In genomic region chr6:147022041-147022440, GRCh38 we compare ENCODE assay signal across 17 cellular contexts.
DNase-seq lines count a peak whose midpoint lies in the region; ATAC-seq, FAIRE-seq and TF ChIP-seq lines count a peak whose summit lies in the region.
"Had no signal": no experiment of that assay in that cellular context is flagged by ENCODE, and none has a peak within 500 bp of the region (broad histone marks: within the 10 kb centered on the region; RNA-seq: fewer than 3 reads in every experiment).

No MANE protein-coding gene starts in this region.

- H2BK15ac ChIP-seq in neuronal stem cell (ENCODE audit: low read length): no peak overlapping the region

- H2AFZ ChIP-seq in parathyroid adenoma (peak overlapping the region; percentile 13), neuronal stem cell (ENCODE audit: low read length) (no peak overlapping the region)

- no peak for TF ChIP-seq CTCF in epithelial cell of proximal tubule (conservative IDR thresholded peaks at IDR 0.05; ENCODE audit: low read depth, low read length)
- TF ChIP-seq CTCF in parathyroid adenoma (IDR thresholded peaks at IDR 0.05): no peak

- H3K18ac ChIP-seq in neuronal stem cell (ENCODE audit: low read length): no peak overlapping the region

- no peak for ATAC-seq in HG03565 (IDR thresholded peaks at IDR 0.05; ENCODE audit: unreplicated experiment)

- peak; percentile 22 for DNase-seq in GM03348 (ENCODE audit: low spot score)
- DNase-seq in RCC 7860 (ENCODE audit: low spot score): peak; percentile 78
- peak; percentile 46 for DNase-seq in epithelial cell of proximal tubule (ENCODE audit: low read depth)
- DNase-seq in caudate nucleus (lab: John Stamatoyannopoulos, UW): no peak
- DNase-seq in neuronal stem cell (ENCODE audit: low spot score): no peak
- no peak for DNase-seq in RKO (ENCODE audit: low spot score)
- DNase-seq: activated CD4-positive, alpha-beta T cell treated with anti-CD3 and anti-CD28 coated beads, Interleukin-2, amount 10 ng/mL, durations not matched to agents 7 days and 5 days; anterior cingulate cortex; Caco-2; NCI-H2171; stimulated activated CD4-positive, alpha-beta T cell treated with anti-CD3 and anti-CD28 coated beads, Interleukin-2, amount 100 ng/mL, for 48 hours; substantia nigra had no signal

- H3K9ac ChIP-seq in parathyroid adenoma (no peak overlapping the region), neuronal stem cell (ENCODE audit: low read depth, low read length, poor library complexity) (no peak overlapping the region)

- H3K9me3 ChIP-seq in parathyroid adenoma (ENCODE audit: control insufficient read depth, low read length) (no peaks in the 10 kb centered on the region), neuronal stem cell (replicated peaks in 1 of 2; ENCODE audit: control insufficient read depth in 2 of 2, insufficient read depth in 1 of 2, low read depth in 1 of 2, low read length in 2 of 2) (no peaks in the 10 kb centered on the region)
- H3K9me3 ChIP-seq: Caco-2 had no signal

- FAIRE-seq in RCC 7860 (lab: Jason Lieb, UNC): peak; percentile 84
- FAIRE-seq: endothelial cell of umbilical vein, TTC549 had no signal

- H4K91ac ChIP-seq in neuronal stem cell (ENCODE audit: low read depth, low read length, poor library complexity): no peak overlapping the region

- H3K4me3 ChIP-seq in epithelial cell of proximal tubule (ENCODE audit: low read depth, low read length) (no peak overlapping the region), parathyroid adenoma (ENCODE audit: low read depth, low read length) (no peak overlapping the region), neuronal stem cell (ENCODE audit: low read length in 2 of 2) (no peak overlapping the region)
- H3K4me3 ChIP-seq: skin epidermis had no signal

- no peak overlapping the region for H2BK120ac ChIP-seq in neuronal stem cell (ENCODE audit: low read depth, low read length)

- H3K4me2 ChIP-seq in parathyroid adenoma (ENCODE audit: low read length) (no peak overlapping the region), neuronal stem cell (ENCODE audit: insufficient read depth, low read length, poor library complexity, severe bottlenecking) (no peak overlapping the region)

- no peak overlapping the region for H3K27ac ChIP-seq in parathyroid adenoma
- H3K27ac ChIP-seq in caudate nucleus (ENCODE audit: low read depth, low read length): no peak overlapping the region
- H3K27ac ChIP-seq in neuronal stem cell (replicated peaks; ENCODE audit: low read length): no peak overlapping the region
- H3K27ac ChIP-seq: skin epidermis had no signal

- no peak overlapping the region for H3K14ac ChIP-seq in neuronal stem cell (ENCODE audit: low read length)

- H3K36me3 ChIP-seq in parathyroid adenoma (ENCODE audit: control insufficient read depth, insufficient read depth, low read length): no peaks in the 10 kb centered on the region
- H3K36me3 ChIP-seq in neuronal stem cell (replicated peaks in 1 of 2; ENCODE audit: control insufficient read depth in 2 of 2, insufficient read depth in 2 of 2, low read length in 2 of 2): no peaks in the 10 kb centered on the region

- no peaks in the 10 kb centered on the region for H3K79me1 ChIP-seq in neuronal stem cell (ENCODE audit: low read depth, low read length)

- H2AK5ac ChIP-seq in neuronal stem cell (ENCODE audit: low read depth, low read length): no peak overlapping the region

- no peak overlapping the region for H2BK5ac ChIP-seq in neuronal stem cell (ENCODE audit: low read length)

- H3K27me3 ChIP-seq in parathyroid adenoma (ENCODE audit: control insufficient read depth, insufficient read depth, low read length): no peaks in the 10 kb centered on the region
- no peaks in the 10 kb centered on the region for H3K27me3 ChIP-seq in neuronal stem cell (ENCODE audit: control insufficient read depth in 3 of 3, insufficient read depth in 3 of 3, low read depth in 1 of 3, low read length in 3 of 3)

- H3K23ac ChIP-seq in neuronal stem cell (ENCODE audit: low read depth, low read length, poor library complexity): no peak overlapping the region

- no CpG with 5 or more reads among the region's 2 CpGs for WGBS in neuronal stem cell (ENCODE audit: extremely low coverage in 2 of 2, insufficient read length in 2 of 2, insufficient replicate concordance in 1 of 2), 2 donors

- no peak overlapping the region for H3K4ac ChIP-seq in neuronal stem cell (ENCODE audit: low read length)

- H4K8ac ChIP-seq in neuronal stem cell (ENCODE audit: low read depth, low read length): no peak overlapping the region

- no peak overlapping the region for H2BK12ac ChIP-seq in neuronal stem cell (ENCODE audit: low read length)

- no peaks in the 10 kb centered on the region for H3K79me2 ChIP-seq in parathyroid adenoma

- no peaks in the 10 kb centered on the region for H3K4me1 ChIP-seq in parathyroid adenoma
- peaks cover 0 to 2% of the 10 kb centered on the region in 2 donors for H3K4me1 ChIP-seq in neuronal stem cell (ENCODE audit: control insufficient read depth in 2 of 2, insufficient read depth in 1 of 2, low read depth in 1 of 2, low read length in 2 of 2)
- H3K4me1 ChIP-seq: Caco-2 had no signal

Comparison
In these comparisons a context has a peak if more than half of its experiments do, and no peak if none do; other contexts are left out.
1. DNase-seq: peak in GM03348 (single experiment), RCC 7860 (single experiment) and epithelial cell of proximal tubule (single experiment); none in caudate nucleus (0 of 61), neuronal stem cell (single experiment) and RKO (single experiment).